Comparison of ENCODE assay signal across 14 cellular contexts in genomic region chr11:129698212-129698611, GRCh38.
"Had no signal": no experiment of that assay in that cellular context is flagged by ENCODE, and none has a peak within 500 bp of the region (broad histone marks: within the 10 kb centered on the region; RNA-seq: fewer than 3 reads in every experiment).

No MANE protein-coding gene starts in this region.

- DNase-seq: activated CD4-positive, alpha-beta memory T cell treated with anti-CD3 and anti-CD28 coated beads, Interleukin-2, amount 10 ng/mL, durations not matched to agents 7 days and 5 days; activated CD4-positive, alpha-beta T cell treated with anti-CD3 and anti-CD28 coated beads for 48 hours; activated CD4-positive, CD25-positive, alpha-beta regulatory T cell; activated CD8-positive, alpha-beta memory T cell treated with anti-CD3 and anti-CD28 coated beads, Interleukin-2, amount 10 ng/mL, durations not matched to agents 7 days and 5 days; amniotic stem cell; effector CD8-positive, alpha-beta T cell; occipital lobe; psoas muscle; right lobe of liver; small intestine; stimulated activated CD4-positive, alpha-beta T cell treated with anti-CD3 and anti-CD28 coated beads, Interleukin-4, amount 100 ng/mL, for 1 hour; stimulated activated naive CD8-positive, alpha-beta T cell treated with anti-CD3 and anti-CD28 coated beads, Interleukin-15, amount 100 ng/mL, for 72 hours; T-helper 9 cell; trophoblast cell had no signal
